Comparison of ENCODE assay signal across 8 cellular contexts in the genomic region with DNA sequence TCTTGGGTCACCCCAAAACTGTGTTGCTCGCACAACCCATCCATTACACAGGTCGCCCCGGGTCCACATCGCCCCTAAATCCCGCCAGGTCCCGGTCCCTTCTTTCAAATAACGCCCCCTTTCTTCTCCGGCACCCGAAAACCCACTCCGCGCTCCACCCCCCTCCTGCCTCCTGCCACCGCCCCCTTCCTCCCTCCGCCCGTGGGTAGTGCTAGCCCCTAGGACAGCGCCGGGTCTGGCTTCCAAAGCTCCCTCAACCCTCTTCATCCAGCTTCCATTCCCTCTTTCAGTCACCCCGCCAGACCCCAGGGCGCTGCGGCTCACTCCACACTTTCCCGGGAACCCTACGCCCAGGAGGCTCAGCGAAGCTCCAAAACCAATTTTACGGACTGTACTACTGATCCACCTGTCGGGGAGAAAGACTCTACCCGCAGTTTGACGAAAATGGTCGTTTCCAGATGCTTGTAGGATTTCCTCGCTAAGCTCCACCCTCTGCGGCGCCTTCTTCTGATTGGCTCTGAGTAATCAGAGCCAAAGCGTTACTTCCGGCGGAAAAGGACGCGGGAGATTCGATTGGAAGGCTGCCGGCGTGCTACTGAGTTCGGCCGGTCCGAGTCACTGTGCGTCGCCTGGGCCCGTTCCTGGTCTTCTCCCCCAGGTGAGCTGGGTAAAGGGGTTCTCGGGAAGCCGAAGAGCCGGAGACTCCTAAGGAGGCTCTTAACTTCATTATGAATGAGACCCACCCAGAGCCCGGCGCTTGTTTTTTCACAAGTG. TPM values are rescaled to one million over a fixed set of nuclear protein-coding genes. Genes with fewer than 3 reads are reported as not detected.
DNase-seq lines count a peak whose midpoint lies in the region; FAIRE-seq and TF ChIP-seq lines count a peak whose summit lies in the region.

A gene with protein sequence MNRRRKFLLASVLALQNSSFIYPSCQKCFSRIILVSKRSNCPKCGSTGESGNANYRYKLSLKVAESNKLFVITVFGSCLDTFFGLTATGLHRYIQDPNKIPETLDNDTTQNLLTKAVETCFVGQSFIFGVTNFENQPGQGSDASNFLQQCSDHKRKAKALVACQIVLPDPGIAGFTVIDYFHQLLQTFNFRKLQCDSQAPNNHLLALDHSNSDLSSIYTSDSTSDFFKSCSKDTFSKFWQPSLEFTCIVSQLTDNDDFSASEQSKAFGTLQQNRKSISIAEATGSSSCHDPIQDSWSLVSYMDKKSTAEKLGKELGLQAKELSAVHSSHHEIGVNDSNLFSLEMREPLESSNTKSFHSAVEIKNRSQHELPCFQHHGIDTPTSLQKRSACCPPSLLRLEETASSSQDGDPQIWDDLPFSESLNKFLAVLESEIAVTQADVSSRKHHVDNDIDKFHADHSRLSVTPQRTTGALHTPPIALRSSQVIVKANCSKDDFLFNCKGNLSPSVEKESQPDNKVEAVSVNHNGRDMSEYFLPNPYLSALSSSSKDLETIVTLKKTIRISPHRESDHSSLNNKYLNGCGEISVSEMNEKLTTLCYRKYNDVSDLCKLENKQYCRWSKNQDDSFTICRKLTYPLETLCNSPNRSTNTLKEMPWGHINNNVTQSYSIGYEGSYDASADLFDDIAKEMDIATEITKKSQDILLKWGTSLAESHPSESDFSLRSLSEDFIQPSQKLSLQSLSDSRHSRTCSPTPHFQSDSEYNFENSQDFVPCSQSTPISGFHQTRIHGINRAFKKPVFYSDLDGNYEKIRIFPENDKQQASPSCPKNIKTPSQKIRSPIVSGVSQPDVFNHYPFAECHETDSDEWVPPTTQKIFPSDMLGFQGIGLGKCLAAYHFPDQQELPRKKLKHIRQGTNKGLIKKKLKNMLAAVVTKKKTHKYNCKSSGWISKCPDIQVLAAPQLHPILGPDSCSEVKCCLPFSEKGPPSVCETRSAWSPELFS (plus strand): TSS at position 572 of the 774 bp plus-strand sequence. CDS start 13,003 bp downstream, outside the sequence.

- H2BK5ac ChIP-seq in neuronal stem cell (ENCODE audit: low read length): no peak within 1 kb of the TSS

- DNase-seq in GF-D8 (lab: John Stamatoyannopoulos, UW) (peak; percentile 92), HEK293T (ENCODE audit: extremely low spot score) (peak; percentile 90), NAMALWA (ENCODE audit: low spot score) (peak; percentile 99), SK-N-DZ (ENCODE audit: low spot score) (peak; percentile 99), frontal cortex (ENCODE audit: low spot score in 2 of 2) (peak; percentile 73 to 87), neuronal stem cell (ENCODE audit: low spot score) (peak; percentile 97), substantia nigra (lab: John Stamatoyannopoulos, UW) (peak; percentile 51 to 98 (median 89))
- DNase-seq in activated naive CD4-positive, alpha-beta T cell treated with anti-CD3 and anti-CD28 coated beads for 36 hours: peak; percentile 98

- H3K27ac Mint-ChIP-seq in activated naive CD4-positive, alpha-beta T cell treated with anti-CD3 and anti-CD28 coated beads for 36 hours: peak within 1 kb of the TSS; percentile 99

- H2BK15ac ChIP-seq in neuronal stem cell (ENCODE audit: low read length): no peak within 1 kb of the TSS

- H3K27ac ChIP-seq in neuronal stem cell (replicated peaks; ENCODE audit: low read length) (peak within 1 kb of the TSS; percentile 66), substantia nigra (ENCODE audit: low read depth, low read length, poor library complexity, severe bottlenecking) (peak within 1 kb of the TSS; percentile 86)

- H3K27me3 ChIP-seq in neuronal stem cell (ENCODE audit: control insufficient read depth in 3 of 3, insufficient read depth in 3 of 3, low read depth in 1 of 3, low read length in 3 of 3): no peaks in the 10 kb centered on the region

- peak within 1 kb of the TSS; percentile 4 for H3K18ac ChIP-seq in neuronal stem cell (ENCODE audit: low read length)

- H2BK12ac ChIP-seq in neuronal stem cell (ENCODE audit: low read length): no peak within 1 kb of the TSS

- peak within 1 kb of the TSS; percentile 77 for H3K4me2 ChIP-seq in neuronal stem cell (ENCODE audit: insufficient read depth, low read length, poor library complexity, severe bottlenecking)

- H3K23ac ChIP-seq in neuronal stem cell (ENCODE audit: low read depth, low read length, poor library complexity): no peak within 1 kb of the TSS

- no peak within 1 kb of the TSS for H2BK120ac ChIP-seq in neuronal stem cell (ENCODE audit: low read depth, low read length)

- no peak within 1 kb of the TSS for H4K91ac ChIP-seq in neuronal stem cell (ENCODE audit: low read depth, low read length, poor library complexity)

- intact Hi-C loops in activated naive CD4-positive, alpha-beta T cell treated with anti-CD3 and anti-CD28 coated beads for 36 hours (cut with micrococcal nuclease): loop anchor here (1.0 to 10.0 kb wide), 14 partner anchors 19 to 823 kb away; partner anchors contain the start of genes ANKRD42, CCDC90B and RAB30

- H3K9me3 ChIP-seq in neuronal stem cell (replicated peaks in 1 of 2; ENCODE audit: control insufficient read depth in 2 of 2, insufficient read depth in 1 of 2, low read depth in 1 of 2, low read length in 2 of 2): no peaks in the 10 kb centered on the region

- no peaks in the 10 kb centered on the region for H3K79me1 ChIP-seq in neuronal stem cell (ENCODE audit: low read depth, low read length)

- CTCF ChIA-PET in HEK293T (lab: Yijun Ruan, JAX): interaction anchor here (0.5 to 1.5 kb wide), 5 partner anchors 34 to 917 kb away, joined by 3 to 10 read pairs (median 3); partner anchors contain the start of gene RAB30
- CTCF ChIA-PET in activated naive CD4-positive, alpha-beta T cell treated with anti-CD3 and anti-CD28 coated beads for 36 hours (lab: Charles Lee): interaction anchor here (0.6 to 6.5 kb wide), 13 partner anchors 14 to 349 kb away, joined by 3 to 57 read pairs (median 3); partner anchors contain the start of gene RAB30

- H3K14ac ChIP-seq in neuronal stem cell (ENCODE audit: low read length): no peak within 1 kb of the TSS

- H3K4me3 ChIP-seq in neuronal stem cell (ENCODE audit: low read length in 2 of 2): peak within 1 kb of the TSS; percentile 73 to 89

- H3K4me1 ChIP-seq in neuronal stem cell (ENCODE audit: control insufficient read depth in 2 of 2, insufficient read depth in 1 of 2, low read depth in 1 of 2, low read length in 2 of 2): peaks cover 3 to 7% of the 10 kb centered on the region in 2 donors

- peaks cover 51% of the 10 kb centered on the region for H3K4me1 Mint-ChIP-seq in activated naive CD4-positive, alpha-beta T cell treated with anti-CD3 and anti-CD28 coated beads for 36 hours (ENCODE audit: low read depth)

- peaks cover 2% of the 10 kb centered on the region for H3K36me3 Mint-ChIP-seq in activated naive CD4-positive, alpha-beta T cell treated with anti-CD3 and anti-CD28 coated beads for 36 hours (ENCODE audit: low read depth)

- WGBS in neuronal stem cell (ENCODE audit: extremely low coverage in 2 of 2, insufficient read length in 2 of 2, insufficient replicate concordance in 1 of 2), 2 donors: no CpG with 5 or more reads among the region's 49 CpGs

- H2AK5ac ChIP-seq in neuronal stem cell (ENCODE audit: low read depth, low read length): no peak within 1 kb of the TSS

- H3K4ac ChIP-seq in neuronal stem cell (ENCODE audit: low read length): no peak within 1 kb of the TSS

- FAIRE-seq in frontal cortex (lab: Jason Lieb, UNC): no peak

- H4K8ac ChIP-seq in neuronal stem cell (ENCODE audit: low read depth, low read length): no peak within 1 kb of the TSS

- H2AFZ ChIP-seq in neuronal stem cell (ENCODE audit: low read length): peak within 1 kb of the TSS; percentile 98

- H3K36me3 ChIP-seq in neuronal stem cell (replicated peaks in 1 of 2; ENCODE audit: control insufficient read depth in 2 of 2, insufficient read depth in 2 of 2, low read length in 2 of 2): no peaks in the 10 kb centered on the region

- no peaks in the 10 kb centered on the region for H3K9me3 Mint-ChIP-seq in activated naive CD4-positive, alpha-beta T cell treated with anti-CD3 and anti-CD28 coated beads for 36 hours

- peak within 1 kb of the TSS; percentile 45 for H3K9ac ChIP-seq in neuronal stem cell (ENCODE audit: low read depth, low read length, poor library complexity)

- POLR2A ChIA-PET in HEK293T (lab: Yijun Ruan, JAX): interaction anchor here (0.7 to 2.2 kb wide), 24 partner anchors 9 to 385 kb away, joined by 3 to 18 read pairs (median 4); partner anchors contain the start of genes ANKRD42, CCDC90B, FAM181B and PCF11

- H3K27me3 Mint-ChIP-seq in activated naive CD4-positive, alpha-beta T cell treated with anti-CD3 and anti-CD28 coated beads for 36 hours (ENCODE audit: low read depth): no peaks in the 10 kb centered on the region

- peak within 1 kb of the TSS; percentile 99 for H3K4me3 Mint-ChIP-seq in activated naive CD4-positive, alpha-beta T cell treated with anti-CD3 and anti-CD28 coated beads for 36 hours

TF ChIP-seq in HEK293T, 16 proteins besides CTCF, POLR2A, EP300 and RAD21:
- TF ChIP-seq L3MBTL2 (conservative IDR thresholded peaks at IDR 0.05) (peak; percentile 91), BHLHE40 (IDR thresholded peaks at IDR 0.05; ENCODE audit: borderline replicate concordance) (peak; percentile 59), SP1 (IDR thresholded peaks at IDR 0.05) (no peak)

RNA-seq across cellular contexts. Expression of the gene that starts here (rescaled TPM):
- polyA plus RNA-seq in SK-N-DZ (2014; cell fraction: cytosol; rRNA removed): 33.3 and 35.6 TPM in 2 replicates
- polyA plus RNA-seq in SK-N-DZ (2014; cell fraction: nucleus; rRNA removed): 19.6 and 29.7 TPM in 2 replicates
- total RNA-seq in activated naive CD4-positive, alpha-beta T cell treated with anti-CD3 and anti-CD28 coated beads for 36 hours: 10 to 100 TPM; 15.8 to 18.0 TPM
- total RNA-seq in frontal cortex: 1.6 TPM
- polyA plus RNA-seq in neuronal stem cell (2013, experiment 1 of 2): 12.6 TPM
- 12.1 TPM for polyA plus RNA-seq in neuronal stem cell (2013, experiment 2 of 2)

Comparison
In these comparisons a context has a peak if more than half of its experiments do, and no peak if none do; other contexts are left out.
1. Peak in every context shown above with its lines: DNase-seq, H3K4me3 ChIP-seq and H3K27ac ChIP-seq.